Comparison of ENCODE assay signal across 8 cellular contexts in the genomic region with DNA sequence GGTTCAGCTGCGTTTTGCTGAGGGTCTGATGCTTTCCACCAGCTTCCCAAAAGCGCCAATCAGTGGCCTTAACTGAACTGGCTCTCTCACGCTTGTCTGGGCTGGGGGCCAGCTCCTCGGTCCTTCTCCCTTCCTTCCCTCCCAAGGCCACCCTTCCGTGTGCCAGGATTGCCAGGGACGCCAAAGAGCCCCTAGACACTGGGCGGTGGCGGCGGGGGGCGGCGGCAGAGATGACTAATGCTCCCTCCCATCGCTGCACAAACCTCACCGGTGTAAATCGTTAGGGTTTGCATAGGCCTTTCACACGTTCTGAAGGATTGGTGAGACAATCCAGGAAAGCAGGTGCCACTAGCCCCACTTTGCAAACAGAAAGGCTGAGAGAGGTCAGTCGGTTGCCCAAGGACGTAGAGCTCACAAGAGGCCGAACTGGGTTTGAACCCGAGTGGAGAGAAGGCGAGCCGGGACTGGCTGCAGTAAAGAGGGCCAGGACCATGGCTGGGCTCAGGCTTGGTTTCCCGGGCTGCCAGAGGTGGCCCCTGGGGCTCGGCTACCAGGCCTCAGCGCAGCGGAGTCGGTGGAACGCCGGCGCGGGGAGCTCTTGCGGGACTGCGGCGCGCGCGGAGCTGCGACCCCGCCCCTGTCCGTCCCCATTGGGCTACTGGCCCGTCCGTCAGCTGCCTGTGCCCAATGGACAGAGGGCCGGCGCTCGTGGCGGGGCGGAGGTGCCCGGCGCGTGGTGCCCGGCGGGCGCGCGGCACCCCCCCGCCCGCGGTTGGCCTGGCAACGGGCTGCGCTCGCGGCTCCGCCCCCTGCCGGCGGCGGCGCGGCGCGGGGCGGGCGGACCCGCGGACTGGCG. TPM values are rescaled to one million over a fixed set of nuclear protein-coding genes. Genes with fewer than 3 reads are reported as not detected.
DNase-seq lines count a peak whose midpoint lies in the region; ATAC-seq, FAIRE-seq and TF ChIP-seq lines count a peak whose summit lies in the region.

No MANE protein-coding gene starts in this region.

- H2BK5ac ChIP-seq in IMR-90 (ENCODE audit: low read depth, low read length, poor library complexity, severe bottlenecking), result no peak overlapping the region

- peak; percentile 81 for DNase-seq in IMR-90
- DNase-seq in RCC 7860 (ENCODE audit: low spot score), result peak; percentile 75
- peak; percentile 80 to 82 for DNase-seq in activated T-helper 1 cell treated with anti-CD3 and anti-CD28 coated beads, Interleukin-2, amount 50 U/mL, for 16 hours (ENCODE audit: low read depth in 1 of 2, low spot score in 1 of 2)
- DNase-seq in fibroblast of lung (ENCODE audit: low read depth in 2 of 2), result peak; percentile 85 to 90
- peak; percentile 92 for DNase-seq in naive B cell
- peak; percentile 61 to 85 for DNase-seq in stimulated activated CD8-positive, alpha-beta memory T cell treated with anti-CD3 and anti-CD28 coated beads, Interleukin-7, amount 100 ng/mL, for 4 hours (ENCODE audit: low read depth in 2 of 2)

- H2BK15ac ChIP-seq in IMR-90 (ENCODE audit: low read depth, low read length), result no peak overlapping the region

- no peak overlapping the region for H4K5ac ChIP-seq in IMR-90 (ENCODE audit: low read depth, low read length)

- no peak overlapping the region; the same call in 1 of the 2 replicates for H3K23ac ChIP-seq in IMR-90 (ENCODE audit: low read depth, low read length)

- dilution Hi-C loops in IMR-90 (cut with HindIII; ENCODE audit: low sequenced_read_pairs, unreplicated experiment), result no loop called here

- H4K20me1 ChIP-seq in BLaER1 treated with 17β-estradiol and CSF1 and Interleukin-3, amounts not matched to agents 10 nM and 100 nM, result peaks cover 0 to 39% (median 10%) of the 10 kb centered on the region in 11 experiments; a peak in 15 of 22 replicates
- H4K20me1 ChIP-seq in IMR-90 (ENCODE audit: insufficient read depth, low read length) (no peaks in the 10 kb centered on the region), fibroblast of lung (ENCODE audit: control insufficient read depth, extremely low read depth, insufficient read depth, low read length) (no peaks in the 10 kb centered on the region)

- peaks cover 0 to 25% (median 20%) of the 10 kb centered on the region in 11 experiments; a peak in 14 of 22 replicates for H3K27me3 ChIP-seq in BLaER1 treated with 17β-estradiol and CSF1 and Interleukin-3, amounts not matched to agents 10 nM and 100 nM
- H3K27me3 ChIP-seq in IMR-90 (ENCODE audit: control insufficient read depth, insufficient read depth, low read length) (peaks cover 14% of the 10 kb centered on the region; the same call in 1 of the 2 replicates), fibroblast of lung (ENCODE audit: control insufficient read depth, insufficient read depth, low read length) (peaks cover 6% of the 10 kb centered on the region)

- no peaks in the 10 kb centered on the region for H3K79me2 ChIP-seq in fibroblast of lung (ENCODE audit: control insufficient read depth, insufficient read depth, low read length)

- no peak overlapping the region for H2AK5ac ChIP-seq in IMR-90 (ENCODE audit: low read depth, low read length)

- H3K4ac ChIP-seq in IMR-90 (ENCODE audit: low read depth, low read length), result no peak overlapping the region

- BruUV-seq in IMR-90 (replicated peaks; lab: Mats Ljungman, UMichigan), result no TSS peak

- H3K4me1 Mint-ChIP-seq in naive B cell, result peaks cover 32 to 36% (median 32%) of the 10 kb centered on the region in 3 donors

- no peak overlapping the region for H2BK120ac ChIP-seq in IMR-90 (ENCODE audit: low read depth, low read length)

- no peak overlapping the region for H4K91ac ChIP-seq in IMR-90 (ENCODE audit: insufficient read depth, low read depth, low read length)

- 5% methylated on average over 21 of the region's 74 CpGs; no CpG with 5 or more reads in 1 of the 2 experiments for WGBS in IMR-90 (ENCODE audit: extremely low coverage in 2 of 2, insufficient read length in 1 of 2), 2 experiments

- no peaks in the 10 kb centered on the region for H3K9me3 ChIP-seq in BLaER1 treated with 17β-estradiol and CSF1 and Interleukin-3, amounts not matched to agents 10 nM and 100 nM (replicated peaks in 1 of 11)
- H3K9me3 ChIP-seq in IMR-90 (ENCODE audit: control insufficient read depth, insufficient read depth, low read length) (no peaks in the 10 kb centered on the region), fibroblast of lung (ENCODE audit: control insufficient read depth, insufficient read depth, low read depth, low read length) (no peaks in the 10 kb centered on the region)

- no peak overlapping the region for H4K8ac ChIP-seq in IMR-90 (ENCODE audit: low read depth in 2 of 2, low read length in 2 of 2)

- no peaks in the 10 kb centered on the region for H3K36me3 ChIP-seq in BLaER1 treated with 17β-estradiol and CSF1 and Interleukin-3, amounts not matched to agents 10 nM and 100 nM
- H3K36me3 ChIP-seq in IMR-90 (ENCODE audit: control insufficient read depth, insufficient read depth, low read length), result no peaks in the 10 kb centered on the region
- H3K36me3 ChIP-seq in fibroblast of lung (ENCODE audit: control insufficient read depth, insufficient read depth, low read length), result no peaks in the 10 kb centered on the region

- peaks cover 0 to 17% (median 10%) of the 10 kb centered on the region in 3 donors for H3K27me3 Mint-ChIP-seq in naive B cell

- intact Hi-C loops in IMR-90 (cut with micrococcal nuclease), result no loop called here

- peak overlapping the region; percentile 80 to 92 (median 89) for H3K4me3 Mint-ChIP-seq in naive B cell

- peaks cover 0 to 6% of the 10 kb centered on the region in 2 donors for H3K36me3 Mint-ChIP-seq in naive B cell

- ATAC-seq in GM19468 (IDR thresholded peaks at IDR 0.05; ENCODE audit: extremely low read depth, unreplicated experiment), result peak; percentile 80
- ATAC-seq in IMR-90 (ENCODE audit: low read depth), result peak; percentile 100
- ATAC-seq in naive B cell (ENCODE audit: low read depth in 2 of 2), result peak; percentile 93 to 94

- no peak overlapping the region for H3K14ac ChIP-seq in IMR-90 (replicated peaks; ENCODE audit: low read depth, low read length)

- no peaks in the 10 kb centered on the region for H3K9me3 Mint-ChIP-seq in naive B cell

- H3K18ac ChIP-seq in IMR-90 (ENCODE audit: low read depth, low read length), result no peak overlapping the region

- no peak for TF ChIP-seq RAD21 in IMR-90 (IDR thresholded peaks at IDR 0.05; ENCODE audit: low read length)

- no peak for FAIRE-seq in RCC 7860 (lab: Jason Lieb, UNC)

- TF ChIP-seq CTCF in IMR-90 (conservative IDR thresholded peaks at IDR 0.05; ENCODE audit: low read depth, low read length) (no peak), fibroblast of lung (conservative IDR thresholded peaks at IDR 0.05 in 1 of 2, IDR thresholded peaks at IDR 0.05 in 1 of 2; ENCODE audit: low read depth in 1 of 2, low read length in 2 of 2) (no peak)

- peak overlapping the region in 9 of 11 experiments; percentile 8 to 65 (median 53); a peak in 13 of 22 replicates for H3K9ac ChIP-seq in BLaER1 treated with 17β-estradiol and CSF1 and Interleukin-3, amounts not matched to agents 10 nM and 100 nM
- no peak overlapping the region for H3K9ac ChIP-seq in IMR-90 (ENCODE audit: low read depth, low read length)
- no peak overlapping the region for H3K9ac ChIP-seq in fibroblast of lung (ENCODE audit: insufficient read depth, low read length)

- peak overlapping the region; percentile 83 to 93 (median 93) for H3K4me2 ChIP-seq in BLaER1 treated with 17β-estradiol and CSF1 and Interleukin-3, amounts not matched to agents 10 nM and 100 nM
- H3K4me2 ChIP-seq in IMR-90 (ENCODE audit: low read depth, low read length) (peak overlapping the region; percentile 72), fibroblast of lung (ENCODE audit: extremely low read depth, insufficient read depth, low read length) (peak overlapping the region; percentile 97)

- no peak for TF ChIP-seq POLR2A in IMR-90 (IDR thresholded peaks at IDR 0.05; ENCODE audit: low read depth, low read length)

- CTCF ChIA-PET in IMR-90 (lab: Yijun Ruan, JAX), result interaction anchor here (1.2 to 1.5 kb wide), 2 partner anchors 25 to 29 kb away, joined by 3 to 4 read pairs; no protein-coding TSS in a partner anchor

- H3K4me1 ChIP-seq in BLaER1 treated with 17β-estradiol and CSF1 and Interleukin-3, amounts not matched to agents 10 nM and 100 nM, result peaks cover 30 to 93% (median 88%) of the 10 kb centered on the region in 10 experiments
- H3K4me1 ChIP-seq in IMR-90 (ENCODE audit: control insufficient read depth, insufficient read depth, low read length) (no peaks in the 10 kb centered on the region), fibroblast of lung (ENCODE audit: control insufficient read depth, extremely low read depth, insufficient read depth, low read length) (peaks cover 5% of the 10 kb centered on the region)

- H2BK20ac ChIP-seq in IMR-90 (ENCODE audit: low read depth, low read length), result no peak overlapping the region

- H2AFZ ChIP-seq in IMR-90 (replicated peaks; ENCODE audit: low read length, poor library complexity) (peak overlapping the region; percentile 98), fibroblast of lung (ENCODE audit: low read length) (peak overlapping the region; percentile 83)

- in situ Hi-C loops in IMR-90 (cut with MboI; ENCODE audit: low sequenced_read_pairs), result no loop called here

- no peaks in the 10 kb centered on the region for H3K9me1 ChIP-seq in IMR-90 (ENCODE audit: insufficient read depth, low read length)

- no peak overlapping the region for H3K56ac ChIP-seq in IMR-90 (ENCODE audit: extremely low read depth, insufficient read depth, low read length)

- no peak overlapping the region for H3K27ac ChIP-seq in BLaER1 treated with 17β-estradiol and CSF1 and Interleukin-3, amounts not matched to agents 10 nM and 100 nM
- H3K27ac ChIP-seq in IMR-90 (ENCODE audit: insufficient read depth, low read length) (no peak overlapping the region), fibroblast of lung (ENCODE audit: insufficient read depth, low read length) (no peak overlapping the region)

- H3K79me1 ChIP-seq in IMR-90 (ENCODE audit: low read depth in 1 of 2, low read length in 2 of 2), result no peaks in the 10 kb centered on the region

- POLR2A ChIA-PET in IMR-90 (lab: Charles Lee; ENCODE audit: unreplicated experiment), result no interaction called here

- peak overlapping the region; percentile 55 for H2AK9ac ChIP-seq in IMR-90 (replicated peaks; ENCODE audit: low read depth, low read length, poor library complexity)

- H3K27ac Mint-ChIP-seq in naive B cell, result peak overlapping the region; percentile 4 to 86 (median 76)

- peak overlapping the region; percentile 44 to 77 (median 68) for H3K4me3 ChIP-seq in BLaER1 treated with 17β-estradiol and CSF1 and Interleukin-3, amounts not matched to agents 10 nM and 100 nM
- H3K4me3 ChIP-seq in IMR-90 (ENCODE audit: insufficient read depth, low read depth, low read length) (peak overlapping the region; percentile 47), fibroblast of lung (replicated peaks in 1 of 4; ENCODE audit: control extremely low read depth in 1 of 4, insufficient read depth in 1 of 4, low read depth in 3 of 4, low read length in 4 of 4) (peak overlapping the region; percentile 47 to 59 (median 56))

RNA-seq across cellular contexts. Expression of a gene that starts 0.6 kb away (rescaled TPM):
- total RNA-seq in IMR-90 (2012; rRNA removed), result 1.9 and 2.5 TPM in 2 replicates
- polyA plus RNA-seq in IMR-90 (2012; rRNA removed), result 1.5 and 1.7 TPM in 2 replicates
- 0.88 and 1.6 TPM in 2 replicates for polyA plus RNA-seq in IMR-90 (2012; cell fraction: cytosol; rRNA removed)
- polyA plus RNA-seq in IMR-90 (2012; cell fraction: nucleus; rRNA removed; ENCODE audit: low replicate concordance), result 1.5 and 1.7 TPM in 2 replicates
- 1.3 and 1.7 TPM in 2 replicates for total RNA-seq in fibroblast of lung
- 0.22 and 1.2 TPM in 2 replicates for polyA plus RNA-seq in fibroblast of lung
- polyA plus RNA-seq in fibroblast of lung (2012), result 0.36 and 1.1 TPM in 2 replicates
- 0.15 TPM in 1 of 2 replicates, not detected in the other for polyA minus RNA-seq in fibroblast of lung (ENCODE audit: low replicate concordance)
- polyA plus RNA-seq in naive B cell (ENCODE audit: low read depth in 6 of 6), result 1 to 10 TPM in 3 of 6 donors, under 1 TPM in 2, not detected in 1; 0.39 to 4.7 (median 2.3) TPM

Comparison
In these comparisons a context has a peak if more than half of its experiments do, and no peak if none do; other contexts are left out.
1. H3K9ac ChIP-seq: peak in BLaER1 treated with 17β-estradiol and CSF1 and Interleukin-3, amounts not matched to agents 10 nM and 100 nM (9 of 11); none in IMR-90 (single experiment) and fibroblast of lung (single experiment).
2. Peak in every context shown above with its lines, with median percentiles within 50 percentile points of each other: H3K4me2 ChIP-seq, H3K4me3 ChIP-seq, ATAC-seq and DNase-seq.